In the genomic region with DNA sequence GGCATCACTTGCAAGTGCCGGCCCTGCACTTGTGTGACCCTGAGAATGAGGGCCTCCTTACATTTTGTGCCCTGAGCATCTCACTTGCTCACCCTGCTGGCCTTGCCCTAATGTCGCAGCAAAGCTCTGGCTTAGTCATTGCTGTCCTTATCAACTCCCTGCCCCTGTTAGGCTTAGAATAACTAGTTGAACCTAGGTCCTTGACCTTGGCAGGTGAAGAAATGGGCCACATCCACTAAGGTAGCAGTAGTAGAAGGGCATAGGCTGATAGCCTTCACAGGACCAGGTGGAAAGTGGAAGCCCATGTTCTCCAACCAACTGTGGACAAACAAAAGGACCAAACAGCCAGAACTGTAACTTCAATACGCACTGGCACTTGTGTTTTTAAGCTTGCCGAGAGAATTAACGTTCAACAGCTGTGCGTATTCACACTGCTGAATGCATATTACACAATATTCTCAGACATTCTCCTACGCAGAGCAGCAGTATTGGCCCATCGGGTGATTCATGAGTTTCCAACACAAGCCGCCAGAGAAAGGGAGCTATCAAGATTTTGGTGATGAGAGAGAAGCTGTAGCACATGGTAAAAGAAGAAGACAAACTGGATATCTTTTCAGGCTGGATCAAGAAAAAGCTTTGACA, we compare ENCODE assay signal across 1 cellular context.
TF ChIP-seq lines count a peak whose summit lies in the region.

No MANE protein-coding gene starts in this region.

TF ChIP-seq in K562, 482 proteins besides CTCF, POLR2A, EP300 and RAD21 (continued from another document and continues in another):
- TF ChIP-seq, protein P1, sequence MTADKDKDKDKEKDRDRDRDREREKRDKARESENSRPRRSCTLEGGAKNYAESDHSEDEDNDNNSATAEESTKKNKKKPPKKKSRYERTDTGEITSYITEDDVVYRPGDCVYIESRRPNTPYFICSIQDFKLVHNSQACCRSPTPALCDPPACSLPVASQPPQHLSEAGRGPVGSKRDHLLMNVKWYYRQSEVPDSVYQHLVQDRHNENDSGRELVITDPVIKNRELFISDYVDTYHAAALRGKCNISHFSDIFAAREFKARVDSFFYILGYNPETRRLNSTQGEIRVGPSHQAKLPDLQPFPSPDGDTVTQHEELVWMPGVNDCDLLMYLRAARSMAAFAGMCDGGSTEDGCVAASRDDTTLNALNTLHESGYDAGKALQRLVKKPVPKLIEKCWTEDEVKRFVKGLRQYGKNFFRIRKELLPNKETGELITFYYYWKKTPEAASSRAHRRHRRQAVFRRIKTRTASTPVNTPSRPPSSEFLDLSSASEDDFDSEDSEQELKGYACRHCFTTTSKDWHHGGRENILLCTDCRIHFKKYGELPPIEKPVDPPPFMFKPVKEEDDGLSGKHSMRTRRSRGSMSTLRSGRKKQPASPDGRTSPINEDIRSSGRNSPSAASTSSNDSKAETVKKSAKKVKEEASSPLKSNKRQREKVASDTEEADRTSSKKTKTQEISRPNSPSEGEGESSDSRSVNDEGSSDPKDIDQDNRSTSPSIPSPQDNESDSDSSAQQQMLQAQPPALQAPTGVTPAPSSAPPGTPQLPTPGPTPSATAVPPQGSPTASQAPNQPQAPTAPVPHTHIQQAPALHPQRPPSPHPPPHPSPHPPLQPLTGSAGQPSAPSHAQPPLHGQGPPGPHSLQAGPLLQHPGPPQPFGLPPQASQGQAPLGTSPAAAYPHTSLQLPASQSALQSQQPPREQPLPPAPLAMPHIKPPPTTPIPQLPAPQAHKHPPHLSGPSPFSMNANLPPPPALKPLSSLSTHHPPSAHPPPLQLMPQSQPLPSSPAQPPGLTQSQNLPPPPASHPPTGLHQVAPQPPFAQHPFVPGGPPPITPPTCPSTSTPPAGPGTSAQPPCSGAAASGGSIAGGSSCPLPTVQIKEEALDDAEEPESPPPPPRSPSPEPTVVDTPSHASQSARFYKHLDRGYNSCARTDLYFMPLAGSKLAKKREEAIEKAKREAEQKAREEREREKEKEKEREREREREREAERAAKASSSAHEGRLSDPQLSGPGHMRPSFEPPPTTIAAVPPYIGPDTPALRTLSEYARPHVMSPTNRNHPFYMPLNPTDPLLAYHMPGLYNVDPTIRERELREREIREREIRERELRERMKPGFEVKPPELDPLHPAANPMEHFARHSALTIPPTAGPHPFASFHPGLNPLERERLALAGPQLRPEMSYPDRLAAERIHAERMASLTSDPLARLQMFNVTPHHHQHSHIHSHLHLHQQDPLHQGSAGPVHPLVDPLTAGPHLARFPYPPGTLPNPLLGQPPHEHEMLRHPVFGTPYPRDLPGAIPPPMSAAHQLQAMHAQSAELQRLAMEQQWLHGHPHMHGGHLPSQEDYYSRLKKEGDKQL (CRISPR knock-in tag; IDR thresholded peaks at IDR 0.05; ENCODE audit: borderline replicate concordance): no peak
- no peak for TF ChIP-seq ZZZ3 (IDR thresholded peaks at IDR 0.05)
- no peak for TF ChIP-seq CSDE1 (IDR thresholded peaks at IDR 0.05)
- peak; percentile 67; the same call in 1 of the 2 replicates for TF ChIP-seq ZNF766 (CRISPR knock-in tag; conservative IDR thresholded peaks at IDR 0.05)
- no peak for TF ChIP-seq RBM25 (IDR thresholded peaks at IDR 0.05; ENCODE audit: low read depth, low read length, severe bottlenecking)
- TF ChIP-seq ZNF780A (CRISPR knock-in tag; IDR thresholded peaks at IDR 0.05): no peak
- no peak for TF ChIP-seq CBX2 (IDR thresholded peaks at IDR 0.05; ENCODE audit: insufficient read depth, low read length, poor library complexity, severe bottlenecking)
- TF ChIP-seq, protein P2, sequence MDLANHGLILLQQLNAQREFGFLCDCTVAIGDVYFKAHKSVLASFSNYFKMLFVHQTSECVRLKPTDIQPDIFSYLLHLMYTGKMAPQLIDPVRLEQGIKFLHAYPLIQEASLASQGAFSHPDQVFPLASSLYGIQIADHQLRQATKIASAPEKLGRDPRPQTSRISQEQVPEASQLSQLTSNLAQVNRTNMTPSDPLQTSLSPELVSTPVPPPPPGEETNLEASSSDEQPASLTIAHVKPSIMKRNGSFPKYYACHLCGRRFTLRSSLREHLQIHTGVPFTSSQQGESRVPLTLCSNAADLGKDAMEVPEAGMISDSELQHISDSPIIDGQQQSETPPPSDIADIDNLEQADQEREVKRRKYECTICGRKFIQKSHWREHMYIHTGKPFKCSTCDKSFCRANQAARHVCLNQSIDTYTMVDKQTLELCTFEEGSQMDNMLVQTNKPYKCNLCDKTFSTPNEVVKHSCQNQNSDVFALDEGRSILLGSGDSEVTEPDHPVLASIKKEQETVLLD (IDR thresholded peaks at IDR 0.05): peak; percentile 65; the same call in 1 of the 2 replicates
- TF ChIP-seq NFE2L1 (tag; IDR thresholded peaks at IDR 0.05; ENCODE audit: borderline replicate concordance, low read depth): no peak
- TF ChIP-seq PHB (CRISPR knock-in tag; IDR thresholded peaks at IDR 0.05): no peak
- TF ChIP-seq ZNF316 (IDR thresholded peaks at IDR 0.05): peak; percentile 51; the same call in 1 of the 2 replicates
- no peak for TF ChIP-seq MEF2A (IDR thresholded peaks at IDR 0.05; ENCODE audit: control insufficient read depth, low read depth, low read length)
- TF ChIP-seq, protein P3, sequence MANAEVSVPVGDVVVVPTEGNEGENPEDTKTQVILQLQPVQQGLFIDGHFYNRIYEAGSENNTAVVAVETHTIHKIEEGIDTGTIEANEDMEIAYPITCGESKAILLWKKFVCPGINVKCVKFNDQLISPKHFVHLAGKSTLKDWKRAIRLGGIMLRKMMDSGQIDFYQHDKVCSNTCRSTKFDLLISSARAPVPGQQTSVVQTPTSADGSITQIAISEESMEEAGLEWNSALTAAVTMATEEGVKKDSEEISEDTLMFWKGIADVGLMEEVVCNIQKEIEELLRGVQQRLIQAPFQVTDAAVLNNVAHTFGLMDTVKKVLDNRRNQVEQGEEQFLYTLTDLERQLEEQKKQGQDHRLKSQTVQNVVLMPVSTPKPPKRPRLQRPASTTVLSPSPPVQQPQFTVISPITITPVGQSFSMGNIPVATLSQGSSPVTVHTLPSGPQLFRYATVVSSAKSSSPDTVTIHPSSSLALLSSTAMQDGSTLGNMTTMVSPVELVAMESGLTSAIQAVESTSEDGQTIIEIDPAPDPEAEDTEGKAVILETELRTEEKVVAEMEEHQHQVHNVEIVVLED (CRISPR knock-in tag; IDR thresholded peaks at IDR 0.05): no peak
- TF ChIP-seq, protein P4, sequence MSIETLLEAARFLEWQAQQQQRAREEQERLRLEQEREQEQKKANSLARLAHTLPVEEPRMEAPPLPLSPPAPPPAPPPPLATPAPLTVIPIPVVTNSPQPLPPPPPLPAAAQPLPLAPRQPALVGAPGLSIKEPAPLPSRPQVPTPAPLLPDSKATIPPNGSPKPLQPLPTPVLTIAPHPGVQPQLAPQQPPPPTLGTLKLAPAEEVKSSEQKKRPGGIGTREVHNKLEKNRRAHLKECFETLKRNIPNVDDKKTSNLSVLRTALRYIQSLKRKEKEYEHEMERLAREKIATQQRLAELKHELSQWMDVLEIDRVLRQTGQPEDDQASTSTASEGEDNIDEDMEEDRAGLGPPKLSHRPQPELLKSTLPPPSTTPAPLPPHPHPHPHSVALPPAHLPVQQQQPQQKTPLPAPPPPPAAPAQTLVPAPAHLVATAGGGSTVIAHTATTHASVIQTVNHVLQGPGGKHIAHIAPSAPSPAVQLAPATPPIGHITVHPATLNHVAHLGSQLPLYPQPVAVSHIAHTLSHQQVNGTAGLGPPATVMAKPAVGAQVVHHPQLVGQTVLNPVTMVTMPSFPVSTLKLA (conservative IDR thresholded peaks at IDR 0.05): peak; percentile 48 to 62
- TF ChIP-seq RBM39 (optimal IDR thresholded peaks at IDR 0.05; ENCODE audit: low read depth, low read length): no peak
- TF ChIP-seq SOX6 (IDR thresholded peaks at IDR 0.05): no peak; the same call in none of the 2 replicates
- TF ChIP-seq CHCHD3 (CRISPR knock-in tag; IDR thresholded peaks at IDR 0.05): no peak
- no peak for TF ChIP-seq ZNF140 (CRISPR knock-in tag; IDR thresholded peaks at IDR 0.05)
- no peak; the same call in 1 of the 2 replicates for TF ChIP-seq NR4A1 (CRISPR knock-in tag; IDR thresholded peaks at IDR 0.05)
- no peak; the same call in 1 of the 2 replicates for TF ChIP-seq NR4A1 (tag; IDR thresholded peaks at IDR 0.05)
- TF ChIP-seq RBFOX2 (IDR thresholded peaks at IDR 0.05; ENCODE audit: low read depth, low read length): no peak
- 0 out of 4 replicates have a peak, but pooled peaks of 1 of the 2 experiments have one; percentile 25 for TF ChIP-seq ARNT (IDR thresholded peaks at IDR 0.05)
- no peak for TF ChIP-seq RHOXF2B (CRISPR knock-in tag; conservative IDR thresholded peaks at IDR 0.05)
- TF ChIP-seq, protein P5, sequence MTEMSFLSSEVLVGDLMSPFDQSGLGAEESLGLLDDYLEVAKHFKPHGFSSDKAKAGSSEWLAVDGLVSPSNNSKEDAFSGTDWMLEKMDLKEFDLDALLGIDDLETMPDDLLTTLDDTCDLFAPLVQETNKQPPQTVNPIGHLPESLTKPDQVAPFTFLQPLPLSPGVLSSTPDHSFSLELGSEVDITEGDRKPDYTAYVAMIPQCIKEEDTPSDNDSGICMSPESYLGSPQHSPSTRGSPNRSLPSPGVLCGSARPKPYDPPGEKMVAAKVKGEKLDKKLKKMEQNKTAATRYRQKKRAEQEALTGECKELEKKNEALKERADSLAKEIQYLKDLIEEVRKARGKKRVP (CRISPR knock-in tag; IDR thresholded peaks at IDR 0.05): no peak
- TF ChIP-seq, protein P6, sequence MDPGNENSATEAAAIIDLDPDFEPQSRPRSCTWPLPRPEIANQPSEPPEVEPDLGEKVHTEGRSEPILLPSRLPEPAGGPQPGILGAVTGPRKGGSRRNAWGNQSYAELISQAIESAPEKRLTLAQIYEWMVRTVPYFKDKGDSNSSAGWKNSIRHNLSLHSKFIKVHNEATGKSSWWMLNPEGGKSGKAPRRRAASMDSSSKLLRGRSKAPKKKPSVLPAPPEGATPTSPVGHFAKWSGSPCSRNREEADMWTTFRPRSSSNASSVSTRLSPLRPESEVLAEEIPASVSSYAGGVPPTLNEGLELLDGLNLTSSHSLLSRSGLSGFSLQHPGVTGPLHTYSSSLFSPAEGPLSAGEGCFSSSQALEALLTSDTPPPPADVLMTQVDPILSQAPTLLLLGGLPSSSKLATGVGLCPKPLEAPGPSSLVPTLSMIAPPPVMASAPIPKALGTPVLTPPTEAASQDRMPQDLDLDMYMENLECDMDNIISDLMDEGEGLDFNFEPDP (CRISPR knock-in tag; IDR thresholded peaks at IDR 0.05): no peak
- TF ChIP-seq ZNF644 (tag; IDR thresholded peaks at IDR 0.05; ENCODE audit: low read depth): 0 out of 2 replicates have a peak, but pooled peaks have one; percentile 57
- TF ChIP-seq, protein P7, sequence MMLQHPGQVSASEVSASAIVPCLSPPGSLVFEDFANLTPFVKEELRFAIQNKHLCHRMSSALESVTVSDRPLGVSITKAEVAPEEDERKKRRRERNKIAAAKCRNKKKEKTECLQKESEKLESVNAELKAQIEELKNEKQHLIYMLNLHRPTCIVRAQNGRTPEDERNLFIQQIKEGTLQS (IDR thresholded peaks at IDR 0.05): peak; percentile 75
- TF ChIP-seq, protein P7 (CRISPR knock-in tag; conservative IDR thresholded peaks at IDR 0.05): peak; percentile 86
- TF ChIP-seq JUND (IDR thresholded peaks at IDR 0.05; ENCODE audit: borderline replicate concordance, low read depth, low read length): peak; percentile 80
- peak; percentile 85; the same call in 2 of the 3 replicates for TF ChIP-seq JUND (tag; IDR thresholded peaks at IDR 0.05; ENCODE audit: borderline replicate concordance, low read depth, low read length)
- TF ChIP-seq, protein P8, sequence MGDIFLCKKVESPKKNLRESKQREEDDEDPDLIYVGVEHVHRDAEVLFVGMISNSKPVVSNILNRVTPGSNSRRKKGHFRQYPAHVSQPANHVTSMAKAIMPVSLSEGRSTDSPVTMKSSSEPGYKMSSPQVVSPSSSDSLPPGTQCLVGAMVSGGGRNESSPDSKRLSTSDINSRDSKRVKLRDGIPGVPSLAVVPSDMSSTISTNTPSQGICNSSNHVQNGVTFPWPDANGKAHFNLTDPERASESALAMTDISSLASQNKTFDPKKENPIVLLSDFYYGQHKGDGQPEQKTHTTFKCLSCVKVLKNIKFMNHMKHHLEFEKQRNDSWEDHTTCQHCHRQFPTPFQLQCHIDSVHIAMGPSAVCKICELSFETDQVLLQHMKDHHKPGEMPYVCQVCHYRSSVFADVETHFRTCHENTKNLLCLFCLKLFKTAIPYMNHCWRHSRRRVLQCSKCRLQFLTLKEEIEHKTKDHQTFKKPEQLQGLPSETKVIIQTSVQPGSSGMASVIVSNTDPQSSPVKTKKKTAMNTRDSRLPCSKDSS (IDR thresholded peaks at IDR 0.05; ENCODE audit: low read depth, partially characterized antibody): no peak
- TF ChIP-seq FOXP1 (CRISPR knock-in tag; IDR thresholded peaks at IDR 0.05): 0 out of 2 replicates have a peak, but pooled peaks have one; percentile 26
- TF ChIP-seq CHD2 (IDR thresholded peaks at IDR 0.05; ENCODE audit: low read depth, low read length): no peak
- TF ChIP-seq, protein P9, sequence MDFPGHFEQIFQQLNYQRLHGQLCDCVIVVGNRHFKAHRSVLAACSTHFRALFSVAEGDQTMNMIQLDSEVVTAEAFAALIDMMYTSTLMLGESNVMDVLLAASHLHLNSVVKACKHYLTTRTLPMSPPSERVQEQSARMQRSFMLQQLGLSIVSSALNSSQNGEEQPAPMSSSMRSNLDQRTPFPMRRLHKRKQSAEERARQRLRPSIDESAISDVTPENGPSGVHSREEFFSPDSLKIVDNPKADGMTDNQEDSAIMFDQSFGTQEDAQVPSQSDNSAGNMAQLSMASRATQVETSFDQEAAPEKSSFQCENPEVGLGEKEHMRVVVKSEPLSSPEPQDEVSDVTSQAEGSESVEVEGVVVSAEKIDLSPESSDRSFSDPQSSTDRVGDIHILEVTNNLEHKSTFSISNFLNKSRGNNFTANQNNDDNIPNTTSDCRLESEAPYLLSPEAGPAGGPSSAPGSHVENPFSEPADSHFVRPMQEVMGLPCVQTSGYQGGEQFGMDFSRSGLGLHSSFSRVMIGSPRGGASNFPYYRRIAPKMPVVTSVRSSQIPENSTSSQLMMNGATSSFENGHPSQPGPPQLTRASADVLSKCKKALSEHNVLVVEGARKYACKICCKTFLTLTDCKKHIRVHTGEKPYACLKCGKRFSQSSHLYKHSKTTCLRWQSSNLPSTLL (IDR thresholded peaks at IDR 0.05): no peak
- no peak for TF ChIP-seq CBX1 (IDR thresholded peaks at IDR 0.05; ENCODE audit: low read depth)
